In the genomic region with DNA sequence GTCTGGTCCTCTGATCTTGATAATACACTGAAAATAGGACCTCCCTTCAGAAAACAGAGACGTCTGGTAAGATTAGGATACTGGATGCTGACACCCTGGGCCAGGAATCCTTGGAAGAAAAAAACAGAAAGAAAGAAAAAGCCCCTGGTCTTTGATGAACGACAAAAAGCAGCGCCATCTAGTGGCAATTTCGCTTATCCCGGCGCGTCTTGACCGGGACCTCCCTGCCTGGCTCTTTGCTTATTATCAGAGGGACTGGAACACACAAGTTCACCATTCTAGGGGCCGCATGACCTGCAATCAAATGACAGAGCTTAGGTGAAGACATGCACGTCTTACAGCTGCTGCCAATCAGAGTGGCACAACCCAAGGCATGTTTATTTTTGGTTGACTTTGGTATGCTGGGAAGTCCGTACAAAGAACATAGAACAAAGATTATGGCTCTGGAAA, we compare ENCODE assay signal across 8 cellular contexts.
DNase-seq lines count a peak whose midpoint lies in the region; ATAC-seq and TF ChIP-seq lines count a peak whose summit lies in the region.

No MANE protein-coding gene starts in this region.

- DNase-seq in NK-92 treated with Interleukin-12 subunit alpha and Interleukin-12 subunit beta, amount 100 ng/mL, for 24 hours (lab: John Stamatoyannopoulos, UW): peak; percentile 28
- DNase-seq in NK-92 (lab: John Stamatoyannopoulos, UW; ENCODE audit: unreplicated experiment): no peak
- DNase-seq in NCI-H2227 treated with DMSO at 0.1 percent for 48 hours (lab: John Stamatoyannopoulos, UW): peak; percentile 89
- peak; percentile 26 for DNase-seq in activated CD4-positive, alpha-beta T cell treated with anti-CD3 and anti-CD28 coated beads, Interleukin-2, amount 50 U/mL, for 1 hour
- DNase-seq in fibroblast of pulmonary artery (ENCODE audit: low read depth): peak; percentile 89
- DNase-seq in omental fat pad (ENCODE audit: low spot score): peak; percentile 82

- TF ChIP-seq CTCF in fibroblast of pulmonary artery (IDR thresholded peaks at IDR 0.05; ENCODE audit: low read length, missing control alignments): peak; percentile 74
- TF ChIP-seq CTCF in omental fat pad (IDR thresholded peaks at IDR 0.05): no peak

- ATAC-seq in HG02884 (IDR thresholded peaks at IDR 0.05; ENCODE audit: unreplicated experiment) (peak; percentile 71), omental fat pad (ENCODE audit: low FRiP score) (peak; percentile 38), HG03039 (IDR thresholded peaks at IDR 0.05; ENCODE audit: unreplicated experiment) (no peak)

- H3K4me3 ChIP-seq in fibroblast of pulmonary artery (replicated peaks; ENCODE audit: low read depth, low read length): no peak overlapping the region
